In genomic region chr3:9340450-9341009, GRCh38 we compare ENCODE assay signal across 14 cellular contexts. TPM values are rescaled to one million over a fixed set of nuclear protein-coding genes. Genes with fewer than 3 reads are reported as not detected.
DNase-seq lines count a peak whose midpoint lies in the region; ATAC-seq and TF ChIP-seq lines count a peak whose summit lies in the region.
"Had no signal": no experiment of that assay in that cellular context is flagged by ENCODE, and none has a peak within 500 bp of the region (broad histone marks: within the 10 kb centered on the region; RNA-seq: fewer than 3 reads in every experiment).

No MANE protein-coding gene starts in this region.

- H3K27ac ChIP-seq in PC-3 (ENCODE audit: low read length) = peak overlapping the region; percentile 95
- H3K27ac ChIP-seq: BLaER1 treated with 17β-estradiol and CSF1 and Interleukin-3, amounts not matched to agents 10 nM and 100 nM; cardiac muscle cell; tibial artery had no signal

- H3F3A ChIP-seq in PC-3 (ENCODE audit: low read length, unreplicated experiment) = no peaks in the 10 kb centered on the region

- no peaks in the 10 kb centered on the region for H3K79me2 ChIP-seq in PC-3 (ENCODE audit: low read length)

- no peak overlapping the region for H2AFZ ChIP-seq in PC-3 (ENCODE audit: low read length)

- DNase-seq in AG08396 (ENCODE audit: low spot score) = peak; percentile 49
- peak; percentile 84 for DNase-seq in PC-3
- DNase-seq in dermis blood vessel endothelial cell = peak; percentile 85
- DNase-seq in myocyte (ENCODE audit: low read depth) = peak; percentile 78
- no peak for DNase-seq in pons (ENCODE audit: low spot score)
- DNase-seq in medulla oblongata (ENCODE audit: extremely low spot score) = no peak
- no peak for DNase-seq in HT-29 (ENCODE audit: low spot score)
- no peak for DNase-seq in NCI-H2107 (lab: John Stamatoyannopoulos, UW)
- DNase-seq: activated CD8-positive, alpha-beta memory T cell treated with anti-CD3 and anti-CD28 coated beads, Interleukin-2, amount 50 U/mL, for 4 hours; NCI-H510A treated with DMSO at 0.1 percent for 48 hours; tibial artery had no signal

- peaks cover 31% of the 10 kb centered on the region for H3K4me1 ChIP-seq in PC-3 (ENCODE audit: insufficient read depth, low read length)
- H3K4me1 ChIP-seq: BLaER1 treated with 17β-estradiol and CSF1 and Interleukin-3, amounts not matched to agents 10 nM and 100 nM; tibial artery had no signal

- CTCF ChIA-PET in PC-3 (lab: Charles Lee) = no interaction called here

- H3K4me3 ChIP-seq in PC-3 (ENCODE audit: low read length) = no peak overlapping the region
- H3K4me3 ChIP-seq: BLaER1 treated with 17β-estradiol and CSF1 and Interleukin-3, amounts not matched to agents 10 nM and 100 nM; cardiac muscle cell; tibial artery had no signal

- ATAC-seq in PC-3 = peak; percentile 98
- ATAC-seq: natural killer cell treated with Interleukin-12 subunit alpha and Interleukin-12 subunit beta and Interleukin-15 and Interleukin-18, amount 100 ng/mL, for 72 hours had no signal

- BruUV-seq in PC-3 (replicated peaks; lab: Mats Ljungman, UMichigan) = no TSS peak

- intact Hi-C loops in PC-3 (cut with micrococcal nuclease) = loop anchor here (1.0 kb wide), 1 partner anchor 9 kb away; no protein-coding TSS in a partner anchor

- no peaks in the 10 kb centered on the region for H3K9me3 ChIP-seq in PC-3 (ENCODE audit: low read length)
- H3K9me3 ChIP-seq: BLaER1 treated with 17β-estradiol and CSF1 and Interleukin-3, amounts not matched to agents 10 nM and 100 nM; tibial artery had no signal

- no peak for TF ChIP-seq CTCF in PC-3 (conservative IDR thresholded peaks at IDR 0.05; ENCODE audit: low read depth, low read length)

- H3K9ac ChIP-seq in PC-3 (ENCODE audit: low read length) = peak overlapping the region; percentile 61
- H3K9ac ChIP-seq: BLaER1 treated with 17β-estradiol and CSF1 and Interleukin-3, amounts not matched to agents 10 nM and 100 nM had no signal

- H3K27me3 ChIP-seq in PC-3 (ENCODE audit: low read length) = no peaks in the 10 kb centered on the region
- H3K27me3 ChIP-seq: BLaER1 treated with 17β-estradiol and CSF1 and Interleukin-3, amounts not matched to agents 10 nM and 100 nM; cardiac muscle cell; tibial artery had no signal

- H3K36me3 ChIP-seq in PC-3 (ENCODE audit: low read depth, low read length) = no peaks in the 10 kb centered on the region
- H3K36me3 ChIP-seq: BLaER1 treated with 17β-estradiol and CSF1 and Interleukin-3, amounts not matched to agents 10 nM and 100 nM; cardiac muscle cell; tibial artery had no signal

- POLR2A ChIA-PET in PC-3 (lab: Charles Lee; ENCODE audit: unreplicated experiment) = no interaction called here

- no peaks in the 10 kb centered on the region for H4K20me1 ChIP-seq in PC-3 (ENCODE audit: low read length)
- H4K20me1 ChIP-seq: BLaER1 treated with 17β-estradiol and CSF1 and Interleukin-3, amounts not matched to agents 10 nM and 100 nM had no signal

- H3K9me2 ChIP-seq in PC-3 (replicated peaks; ENCODE audit: low read length) = 0 out of 2 replicates have a peak, but pooled peaks cover 4% of the 10 kb centered on the region

- H3K4me2 ChIP-seq in PC-3 (ENCODE audit: low read length) = peak overlapping the region; percentile 57
- H3K4me2 ChIP-seq: BLaER1 treated with 17β-estradiol and CSF1 and Interleukin-3, amounts not matched to agents 10 nM and 100 nM had no signal

RNA-seq across cellular contexts. Expression of gene THUMPD3, which starts 22.3 kb away (rescaled TPM):
- total RNA-seq in PC-3 (2014; rRNA removed) (45.3 and 65.5 TPM in 2 replicates), dermis blood vessel endothelial cell (23.5 and 30.9 TPM in 2 replicates), myocyte (46.9 and 53.2 TPM in 2 replicates)
- polyA plus RNA-seq in myocyte (2012) = 36.3 TPM
- 12.2 and 21.1 TPM in 2 replicates for total RNA-seq in HT-29 (2014; rRNA removed; shearing (Covaris generic))

RNA-seq across cellular contexts. Expression of gene SETD5, which starts 56.9 kb away (rescaled TPM):
- total RNA-seq in PC-3 (2014; rRNA removed) = 64.9 and 74.9 TPM in 2 replicates
- 48.0 and 73.4 TPM in 2 replicates for total RNA-seq in dermis blood vessel endothelial cell
- total RNA-seq in myocyte = 83.2 and 98.4 TPM in 2 replicates
- polyA plus RNA-seq in myocyte (2012) = 66.0 TPM
- 27.3 and 41.9 TPM in 2 replicates for total RNA-seq in HT-29 (2014; rRNA removed; shearing (Covaris generic))

Comparison
In these comparisons a context has a peak if more than half of its experiments do, and no peak if none do; other contexts are left out.
1. DNase-seq: peak in AG08396 (single experiment), PC-3 (single experiment), dermis blood vessel endothelial cell (single experiment) and myocyte (single experiment); none in pons (single experiment), medulla oblongata (single experiment), HT-29 (single experiment) and NCI-H2107 (single experiment).